In the genomic region with DNA sequence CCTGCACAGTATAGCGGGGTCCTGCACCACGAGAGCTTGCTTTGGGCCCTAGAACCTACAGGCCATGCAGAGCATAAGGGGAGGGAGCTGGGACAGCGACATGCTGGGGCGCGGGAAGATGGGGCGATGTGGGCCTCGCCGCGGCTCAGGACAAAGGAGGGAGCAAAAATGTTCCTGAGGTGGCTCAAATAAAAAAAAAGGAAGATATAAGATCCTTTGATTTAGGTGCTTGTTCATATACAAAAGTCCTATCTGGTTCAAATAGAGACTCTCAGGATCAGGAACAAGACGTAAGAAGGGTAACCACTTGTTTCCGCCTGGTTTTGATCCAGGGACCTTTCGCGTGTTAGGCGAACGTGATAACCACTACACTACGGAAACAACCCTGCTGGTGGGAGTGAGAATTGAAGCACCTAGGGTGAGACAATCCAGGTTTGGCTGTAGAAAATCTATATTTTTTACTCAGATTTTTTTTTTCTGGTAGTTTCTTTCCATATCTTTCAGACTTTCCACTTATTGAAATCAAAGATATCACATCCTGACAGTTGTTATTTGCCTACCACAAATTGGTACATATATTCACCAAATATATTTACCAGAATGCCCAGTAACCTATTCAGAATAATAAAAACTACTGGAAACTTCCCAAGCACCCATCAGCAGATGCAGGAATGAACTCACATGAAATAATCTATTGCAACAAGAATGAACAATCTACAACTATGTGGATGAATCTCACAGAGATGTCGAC, we compare ENCODE assay signal across 1 cellular context.
TF ChIP-seq lines count a peak whose summit lies in the region.

No MANE protein-coding gene starts in this region.

TF ChIP-seq in HepG2, 621 proteins besides CTCF, POLR2A, EP300 and RAD21 (continued from another document and continues in another):
- TF ChIP-seq ONECUT2 (CRISPR knock-in tag; IDR thresholded peaks at IDR 0.05): 0 out of 2 replicates have a peak, but pooled peaks have one; percentile 14
- peak; percentile 72; the same call in 1 of the 2 replicates for TF ChIP-seq KMT2A (CRISPR knock-in tag; IDR thresholded peaks at IDR 0.05)
- TF ChIP-seq, protein P1, sequence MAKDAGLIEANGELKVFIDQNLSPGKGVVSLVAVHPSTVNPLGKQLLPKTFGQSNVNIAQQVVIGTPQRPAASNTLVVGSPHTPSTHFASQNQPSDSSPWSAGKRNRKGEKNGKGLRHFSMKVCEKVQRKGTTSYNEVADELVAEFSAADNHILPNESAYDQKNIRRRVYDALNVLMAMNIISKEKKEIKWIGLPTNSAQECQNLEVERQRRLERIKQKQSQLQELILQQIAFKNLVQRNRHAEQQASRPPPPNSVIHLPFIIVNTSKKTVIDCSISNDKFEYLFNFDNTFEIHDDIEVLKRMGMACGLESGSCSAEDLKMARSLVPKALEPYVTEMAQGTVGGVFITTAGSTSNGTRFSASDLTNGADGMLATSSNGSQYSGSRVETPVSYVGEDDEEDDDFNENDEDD (CRISPR knock-in tag; IDR thresholded peaks at IDR 0.05; ENCODE audit: borderline replicate concordance): peak; percentile 38; the same call in 1 of the 2 replicates
- TF ChIP-seq, protein P2, sequence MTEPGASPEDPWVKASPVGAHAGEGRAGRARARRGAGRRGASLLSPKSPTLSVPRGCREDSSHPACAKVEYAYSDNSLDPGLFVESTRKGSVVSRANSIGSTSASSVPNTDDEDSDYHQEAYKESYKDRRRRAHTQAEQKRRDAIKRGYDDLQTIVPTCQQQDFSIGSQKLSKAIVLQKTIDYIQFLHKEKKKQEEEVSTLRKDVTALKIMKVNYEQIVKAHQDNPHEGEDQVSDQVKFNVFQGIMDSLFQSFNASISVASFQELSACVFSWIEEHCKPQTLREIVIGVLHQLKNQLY (CRISPR knock-in tag; IDR thresholded peaks at IDR 0.05): 0 out of 2 replicates have a peak, but pooled peaks have one; percentile 61
- TF ChIP-seq ZNF878 (CRISPR knock-in tag; IDR thresholded peaks at IDR 0.05): peak; percentile 36; the same call in 1 of the 2 replicates
- no peak for TF ChIP-seq MEIS1 (CRISPR knock-in tag; IDR thresholded peaks at IDR 0.05; ENCODE audit: borderline replicate concordance)
- TF ChIP-seq ZNF383 (CRISPR knock-in tag; IDR thresholded peaks at IDR 0.05; ENCODE audit: borderline replicate concordance): no peak
- TF ChIP-seq ZNF12 (CRISPR knock-in tag; IDR thresholded peaks at IDR 0.05): peak; percentile 69; the same call in 1 of the 2 replicates
- no peak for TF ChIP-seq SMARCC2 (IDR thresholded peaks at IDR 0.05)
- no peak for TF ChIP-seq ZNF773 (CRISPR knock-in tag; IDR thresholded peaks at IDR 0.05; ENCODE audit: borderline replicate concordance)
- TF ChIP-seq ZNF451 (CRISPR knock-in tag; IDR thresholded peaks at IDR 0.05): no peak
- no peak for TF ChIP-seq TBX2 (CRISPR knock-in tag; IDR thresholded peaks at IDR 0.05; ENCODE audit: borderline replicate concordance)
- no peak for TF ChIP-seq ZFYVE20 (CRISPR knock-in tag; IDR thresholded peaks at IDR 0.05; ENCODE audit: borderline replicate concordance, low read depth)
- TF ChIP-seq, protein P3, sequence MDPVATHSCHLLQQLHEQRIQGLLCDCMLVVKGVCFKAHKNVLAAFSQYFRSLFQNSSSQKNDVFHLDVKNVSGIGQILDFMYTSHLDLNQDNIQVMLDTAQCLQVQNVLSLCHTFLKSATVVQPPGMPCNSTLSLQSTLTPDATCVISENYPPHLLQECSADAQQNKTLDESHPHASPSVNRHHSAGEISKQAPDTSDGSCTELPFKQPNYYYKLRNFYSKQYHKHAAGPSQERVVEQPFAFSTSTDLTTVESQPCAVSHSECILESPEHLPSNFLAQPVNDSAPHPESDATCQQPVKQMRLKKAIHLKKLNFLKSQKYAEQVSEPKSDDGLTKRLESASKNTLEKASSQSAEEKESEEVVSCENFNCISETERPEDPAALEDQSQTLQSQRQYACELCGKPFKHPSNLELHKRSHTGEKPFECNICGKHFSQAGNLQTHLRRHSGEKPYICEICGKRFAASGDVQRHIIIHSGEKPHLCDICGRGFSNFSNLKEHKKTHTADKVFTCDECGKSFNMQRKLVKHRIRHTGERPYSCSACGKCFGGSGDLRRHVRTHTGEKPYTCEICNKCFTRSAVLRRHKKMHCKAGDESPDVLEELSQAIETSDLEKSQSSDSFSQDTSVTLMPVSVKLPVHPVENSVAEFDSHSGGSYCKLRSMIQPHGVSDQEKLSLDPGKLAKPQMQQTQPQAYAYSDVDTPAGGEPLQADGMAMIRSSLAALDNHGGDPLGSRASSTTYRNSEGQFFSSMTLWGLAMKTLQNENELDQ (CRISPR knock-in tag; IDR thresholded peaks at IDR 0.05; ENCODE audit: borderline replicate concordance): peak; percentile 77; the same call in 1 of the 2 replicates
- TF ChIP-seq, protein P4, sequence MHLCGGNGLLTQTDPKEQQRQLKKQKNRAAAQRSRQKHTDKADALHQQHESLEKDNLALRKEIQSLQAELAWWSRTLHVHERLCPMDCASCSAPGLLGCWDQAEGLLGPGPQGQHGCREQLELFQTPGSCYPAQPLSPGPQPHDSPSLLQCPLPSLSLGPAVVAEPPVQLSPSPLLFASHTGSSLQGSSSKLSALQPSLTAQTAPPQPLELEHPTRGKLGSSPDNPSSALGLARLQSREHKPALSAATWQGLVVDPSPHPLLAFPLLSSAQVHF (CRISPR knock-in tag; IDR thresholded peaks at IDR 0.05): no peak
- TF ChIP-seq KAT2B (IDR thresholded peaks at IDR 0.05; ENCODE audit: borderline replicate concordance, low read depth, low read length): no peak
- no peak for TF ChIP-seq NKX3-1 (CRISPR knock-in tag; IDR thresholded peaks at IDR 0.05)
- TF ChIP-seq, protein P5, sequence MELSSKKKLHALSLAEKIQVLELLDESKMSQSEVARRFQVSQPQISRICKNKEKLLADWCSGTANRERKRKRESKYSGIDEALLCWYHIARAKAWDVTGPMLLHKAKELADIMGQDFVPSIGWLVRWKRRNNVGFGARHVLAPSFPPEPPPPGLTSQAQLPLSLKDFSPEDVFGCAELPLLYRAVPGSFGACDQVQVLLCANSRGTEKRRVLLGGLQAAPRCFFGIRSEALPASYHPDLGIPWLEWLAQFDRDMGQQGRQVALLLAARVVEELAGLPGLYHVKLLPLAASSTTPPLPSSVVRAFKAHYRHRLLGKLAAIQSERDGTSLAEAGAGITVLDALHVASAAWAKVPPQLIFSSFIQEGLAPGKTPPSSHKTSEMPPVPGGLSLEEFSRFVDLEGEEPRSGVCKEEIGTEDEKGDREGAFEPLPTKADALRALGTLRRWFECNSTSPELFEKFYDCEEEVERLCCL (CRISPR knock-in tag; IDR thresholded peaks at IDR 0.05; ENCODE audit: borderline replicate concordance): no peak
- TF ChIP-seq, protein P6, sequence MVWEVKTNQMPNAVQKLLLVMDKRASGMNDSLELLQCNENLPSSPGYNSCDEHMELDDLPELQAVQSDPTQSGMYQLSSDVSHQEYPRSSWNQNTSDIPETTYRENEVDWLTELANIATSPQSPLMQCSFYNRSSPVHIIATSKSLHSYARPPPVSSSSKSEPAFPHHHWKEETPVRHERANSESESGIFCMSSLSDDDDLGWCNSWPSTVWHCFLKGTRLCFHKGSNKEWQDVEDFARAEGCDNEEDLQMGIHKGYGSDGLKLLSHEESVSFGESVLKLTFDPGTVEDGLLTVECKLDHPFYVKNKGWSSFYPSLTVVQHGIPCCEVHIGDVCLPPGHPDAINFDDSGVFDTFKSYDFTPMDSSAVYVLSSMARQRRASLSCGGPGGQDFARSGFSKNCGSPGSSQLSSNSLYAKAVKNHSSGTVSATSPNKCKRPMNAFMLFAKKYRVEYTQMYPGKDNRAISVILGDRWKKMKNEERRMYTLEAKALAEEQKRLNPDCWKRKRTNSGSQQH (CRISPR knock-in tag; IDR thresholded peaks at IDR 0.05; ENCODE audit: low read depth): no peak
- TF ChIP-seq ATF1 (CRISPR knock-in tag; IDR thresholded peaks at IDR 0.05): peak; percentile 38; the same call in 1 of the 2 replicates
- no peak for TF ChIP-seq ZNF34 (CRISPR knock-in tag; IDR thresholded peaks at IDR 0.05; ENCODE audit: borderline replicate concordance)
- TF ChIP-seq, protein P7, sequence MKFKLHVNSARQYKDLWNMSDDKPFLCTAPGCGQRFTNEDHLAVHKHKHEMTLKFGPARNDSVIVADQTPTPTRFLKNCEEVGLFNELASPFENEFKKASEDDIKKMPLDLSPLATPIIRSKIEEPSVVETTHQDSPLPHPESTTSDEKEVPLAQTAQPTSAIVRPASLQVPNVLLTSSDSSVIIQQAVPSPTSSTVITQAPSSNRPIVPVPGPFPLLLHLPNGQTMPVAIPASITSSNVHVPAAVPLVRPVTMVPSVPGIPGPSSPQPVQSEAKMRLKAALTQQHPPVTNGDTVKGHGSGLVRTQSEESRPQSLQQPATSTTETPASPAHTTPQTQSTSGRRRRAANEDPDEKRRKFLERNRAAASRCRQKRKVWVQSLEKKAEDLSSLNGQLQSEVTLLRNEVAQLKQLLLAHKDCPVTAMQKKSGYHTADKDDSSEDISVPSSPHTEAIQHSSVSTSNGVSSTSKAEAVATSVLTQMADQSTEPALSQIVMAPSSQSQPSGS (CRISPR knock-in tag; IDR thresholded peaks at IDR 0.05): peak; percentile 77
- no peak for TF ChIP-seq MZF1 (CRISPR knock-in tag; IDR thresholded peaks at IDR 0.05; ENCODE audit: borderline replicate concordance)
- TF ChIP-seq TCF7 (IDR thresholded peaks at IDR 0.05; ENCODE audit: low read depth): no peak
- TF ChIP-seq ZNF282 (IDR thresholded peaks at IDR 0.05; ENCODE audit: partially characterized antibody): no peak
- TF ChIP-seq ZFP1 (CRISPR knock-in tag; IDR thresholded peaks at IDR 0.05): 0 out of 2 replicates have a peak, but pooled peaks have one; percentile 65
- TF ChIP-seq ZNF780A (CRISPR knock-in tag; IDR thresholded peaks at IDR 0.05): no peak
- TF ChIP-seq CENPT (CRISPR knock-in tag; IDR thresholded peaks at IDR 0.05; ENCODE audit: low read depth): no peak
- no peak for TF ChIP-seq NR1H2 (CRISPR knock-in tag; IDR thresholded peaks at IDR 0.05; ENCODE audit: borderline replicate concordance, low read depth)
- TF ChIP-seq KLF12 (CRISPR knock-in tag; IDR thresholded peaks at IDR 0.05; ENCODE audit: borderline replicate concordance): peak; percentile 60; the same call in 1 of the 2 replicates
- no peak for TF ChIP-seq SMARCE1 (IDR thresholded peaks at IDR 0.05; ENCODE audit: borderline replicate concordance)
- TF ChIP-seq NFE2L2 (IDR thresholded peaks at IDR 0.05; ENCODE audit: low read length): no peak
- TF ChIP-seq HCFC1 (IDR thresholded peaks at IDR 0.05; ENCODE audit: low read depth, low read length): no peak
- TF ChIP-seq, protein P8, sequence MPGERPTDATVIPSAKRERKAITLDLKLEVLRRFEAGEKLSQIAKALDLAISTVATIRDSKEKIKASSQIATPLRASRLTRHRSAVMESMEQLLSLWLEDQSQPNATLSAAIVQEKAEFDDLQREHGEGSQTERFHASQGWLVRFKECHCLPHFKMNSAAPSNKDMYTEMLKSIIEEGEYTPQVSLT (CRISPR knock-in tag; IDR thresholded peaks at IDR 0.05; ENCODE audit: borderline replicate concordance, low read depth): no peak
- TF ChIP-seq, protein P9, sequence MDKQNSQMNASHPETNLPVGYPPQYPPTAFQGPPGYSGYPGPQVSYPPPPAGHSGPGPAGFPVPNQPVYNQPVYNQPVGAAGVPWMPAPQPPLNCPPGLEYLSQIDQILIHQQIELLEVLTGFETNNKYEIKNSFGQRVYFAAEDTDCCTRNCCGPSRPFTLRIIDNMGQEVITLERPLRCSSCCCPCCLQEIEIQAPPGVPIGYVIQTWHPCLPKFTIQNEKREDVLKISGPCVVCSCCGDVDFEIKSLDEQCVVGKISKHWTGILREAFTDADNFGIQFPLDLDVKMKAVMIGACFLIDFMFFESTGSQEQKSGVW (CRISPR knock-in tag; IDR thresholded peaks at IDR 0.05; ENCODE audit: borderline replicate concordance): no peak
- no peak for TF ChIP-seq THYN1 (CRISPR knock-in tag; IDR thresholded peaks at IDR 0.05; ENCODE audit: borderline replicate concordance, low read depth)
- TF ChIP-seq, protein P10, sequence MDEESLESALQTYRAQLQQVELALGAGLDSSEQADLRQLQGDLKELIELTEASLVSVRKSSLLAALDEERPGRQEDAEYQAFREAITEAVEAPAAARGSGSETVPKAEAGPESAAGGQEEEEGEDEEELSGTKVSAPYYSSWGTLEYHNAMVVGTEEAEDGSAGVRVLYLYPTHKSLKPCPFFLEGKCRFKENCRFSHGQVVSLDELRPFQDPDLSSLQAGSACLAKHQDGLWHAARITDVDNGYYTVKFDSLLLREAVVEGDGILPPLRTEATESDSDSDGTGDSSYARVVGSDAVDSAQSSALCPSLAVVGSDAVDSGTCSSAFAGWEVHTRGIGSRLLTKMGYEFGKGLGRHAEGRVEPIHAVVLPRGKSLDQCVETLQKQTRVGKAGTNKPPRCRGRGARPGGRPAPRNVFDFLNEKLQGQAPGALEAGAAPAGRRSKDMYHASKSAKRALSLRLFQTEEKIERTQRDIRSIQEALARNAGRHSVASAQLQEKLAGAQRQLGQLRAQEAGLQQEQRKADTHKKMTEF (CRISPR knock-in tag; IDR thresholded peaks at IDR 0.05): peak; percentile 86
- TF ChIP-seq ZNF430 (CRISPR knock-in tag; IDR thresholded peaks at IDR 0.05): no peak
- peak; percentile 91; the same call in 1 of the 2 replicates for TF ChIP-seq ZNF614 (CRISPR knock-in tag; IDR thresholded peaks at IDR 0.05; ENCODE audit: borderline replicate concordance)
- 0 out of 2 replicates have a peak, but pooled peaks have one; percentile 70 for TF ChIP-seq CC2D1A (CRISPR knock-in tag; IDR thresholded peaks at IDR 0.05)
- no peak for TF ChIP-seq MBNL3 (CRISPR knock-in tag; conservative IDR thresholded peaks at IDR 0.05)
- no peak for TF ChIP-seq ZNF605 (CRISPR knock-in tag; IDR thresholded peaks at IDR 0.05)
- TF ChIP-seq, protein P11, sequence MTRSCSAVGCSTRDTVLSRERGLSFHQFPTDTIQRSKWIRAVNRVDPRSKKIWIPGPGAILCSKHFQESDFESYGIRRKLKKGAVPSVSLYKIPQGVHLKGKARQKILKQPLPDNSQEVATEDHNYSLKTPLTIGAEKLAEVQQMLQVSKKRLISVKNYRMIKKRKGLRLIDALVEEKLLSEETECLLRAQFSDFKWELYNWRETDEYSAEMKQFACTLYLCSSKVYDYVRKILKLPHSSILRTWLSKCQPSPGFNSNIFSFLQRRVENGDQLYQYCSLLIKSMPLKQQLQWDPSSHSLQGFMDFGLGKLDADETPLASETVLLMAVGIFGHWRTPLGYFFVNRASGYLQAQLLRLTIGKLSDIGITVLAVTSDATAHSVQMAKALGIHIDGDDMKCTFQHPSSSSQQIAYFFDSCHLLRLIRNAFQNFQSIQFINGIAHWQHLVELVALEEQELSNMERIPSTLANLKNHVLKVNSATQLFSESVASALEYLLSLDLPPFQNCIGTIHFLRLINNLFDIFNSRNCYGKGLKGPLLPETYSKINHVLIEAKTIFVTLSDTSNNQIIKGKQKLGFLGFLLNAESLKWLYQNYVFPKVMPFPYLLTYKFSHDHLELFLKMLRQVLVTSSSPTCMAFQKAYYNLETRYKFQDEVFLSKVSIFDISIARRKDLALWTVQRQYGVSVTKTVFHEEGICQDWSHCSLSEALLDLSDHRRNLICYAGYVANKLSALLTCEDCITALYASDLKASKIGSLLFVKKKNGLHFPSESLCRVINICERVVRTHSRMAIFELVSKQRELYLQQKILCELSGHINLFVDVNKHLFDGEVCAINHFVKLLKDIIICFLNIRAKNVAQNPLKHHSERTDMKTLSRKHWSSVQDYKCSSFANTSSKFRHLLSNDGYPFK (CRISPR knock-in tag; IDR thresholded peaks at IDR 0.05; ENCODE audit: borderline replicate concordance): no peak
